19 cellular contexts compared by ENCODE assay signal in genomic region chr22:19181786-19182471, GRCh38. TPM values are rescaled to one million over a fixed set of nuclear protein-coding genes. Genes with fewer than 3 reads are reported as not detected.
DNase-seq lines count a peak whose midpoint lies in the region; ATAC-seq and TF ChIP-seq lines count a peak whose summit lies in the region.
"Had no signal": no experiment of that assay in that cellular context is flagged by ENCODE, and none has a peak within 500 bp of the region (broad histone marks: within the 10 kb centered on the region; RNA-seq: fewer than 3 reads in every experiment).

No MANE protein-coding gene starts in this region.

- H3K9me3 Mint-ChIP-seq in activated naive CD4-positive, alpha-beta T cell treated with anti-CD3 and anti-CD28 coated beads, Interleukin-2, amount 50 U/mL, for 72 hours, result no peaks in the 10 kb centered on the region
- no peaks in the 10 kb centered on the region for H3K9me3 Mint-ChIP-seq in stimulated activated naive CD8-positive, alpha-beta T cell treated with anti-CD3 and anti-CD28 coated beads, Interleukin-15, amount 100 ng/mL, for 72 hours
- H3K9me3 Mint-ChIP-seq: naive thymus-derived CD8-positive, alpha-beta T cell had no signal

- no peak for TF ChIP-seq POLR2A in Peyer's patch (IDR thresholded peaks at IDR 0.05)

- peaks cover 8% of the 10 kb centered on the region for H3K27me3 Mint-ChIP-seq in stimulated activated naive CD8-positive, alpha-beta T cell treated with anti-CD3 and anti-CD28 coated beads, Interleukin-15, amount 100 ng/mL, for 72 hours

- no peaks in the 10 kb centered on the region for H3K9me3 ChIP-seq in Peyer's patch
- H3K9me3 ChIP-seq: HAP-1, lower lobe of right lung had no signal

- H3K4me1 ChIP-seq in Peyer's patch, result peaks cover 0 to 15% (median 10%) of the 10 kb centered on the region in 4 donors

- peaks cover 38% of the 10 kb centered on the region for H3K4me1 Mint-ChIP-seq in stimulated activated naive CD8-positive, alpha-beta T cell treated with anti-CD3 and anti-CD28 coated beads, Interleukin-15, amount 100 ng/mL, for 72 hours

- H3K4me3 ChIP-seq in Peyer's patch, result no peak overlapping the region
- H3K4me3 ChIP-seq: HAP-1, lower lobe of right lung, SJSA1 had no signal

- no peak for TF ChIP-seq CTCF in Peyer's patch (IDR thresholded peaks at IDR 0.05)

- ATAC-seq in activated naive CD4-positive, alpha-beta T cell treated with anti-CD3 and anti-CD28 coated beads, Interleukin-2, amount 50 U/mL, for 72 hours, result peak in 1 of 2 donors; percentile 53
- no peak for ATAC-seq in stimulated activated naive CD8-positive, alpha-beta T cell treated with anti-CD3 and anti-CD28 coated beads, Interleukin-15, amount 100 ng/mL, for 72 hours
- ATAC-seq in Right ventricle myocardium inferior, result no peak
- ATAC-seq: esophagus mucosa; lower lobe of right lung; naive thymus-derived CD8-positive, alpha-beta T cell had no signal

- no peaks in the 10 kb centered on the region for H3K36me3 ChIP-seq in Peyer's patch
- H3K36me3 ChIP-seq: lower lobe of right lung had no signal

- H3K36me3 Mint-ChIP-seq in activated naive CD4-positive, alpha-beta T cell treated with anti-CD3 and anti-CD28 coated beads, Interleukin-2, amount 50 U/mL, for 72 hours, result no peaks in the 10 kb centered on the region
- H3K36me3 Mint-ChIP-seq: naive thymus-derived CD8-positive, alpha-beta T cell had no signal

- peak in 1 of 2 donors; percentile 84 for DNase-seq in activated naive CD4-positive, alpha-beta T cell treated with anti-CD3 and anti-CD28 coated beads, Interleukin-2, amount 50 U/mL, for 72 hours (ENCODE audit: low spot score in 2 of 2)
- no peak for DNase-seq in activated naive CD4-positive, alpha-beta T cell (lab: John Stamatoyannopoulos, UW)
- DNase-seq in RPMI7951 (ENCODE audit: low read depth), result peak; percentile 19
- DNase-seq in caudate nucleus (lab: John Stamatoyannopoulos, UW), result no peak
- peak in 1 of 2 donors; percentile 49 for DNase-seq in stimulated activated naive CD8-positive, alpha-beta T cell treated with anti-CD3 and anti-CD28 coated beads, Interleukin-15, amount 100 ng/mL, for 72 hours
- no peak for DNase-seq in Right ventricle myocardium inferior (ENCODE audit: missing footprints)
- DNase-seq in Peyer's patch, result no peak
- no peak for DNase-seq in NCI-H82 (lab: John Stamatoyannopoulos, UW)
- DNase-seq: lower lobe of right lung; naive thymus-derived CD8-positive, alpha-beta T cell; NCI-H1930; stimulated activated CD4-positive, alpha-beta T cell treated with anti-CD3 and anti-CD28 coated beads, Interleukin-12 subunit alpha, Interleukin-12 subunit beta, amount 100 ng/mL, for 4 hours; T-helper 9 cell had no signal

- H3K4me3 Mint-ChIP-seq in stimulated activated naive CD8-positive, alpha-beta T cell treated with anti-CD3 and anti-CD28 coated beads, Interleukin-15, amount 100 ng/mL, for 72 hours, result peak overlapping the region; percentile 78 to 86

- intact Hi-C loops in Right ventricle myocardium inferior (cut with DNase I), result no loop called here

- peak overlapping the region; percentile 84 to 88 for H3K27ac Mint-ChIP-seq in activated naive CD4-positive, alpha-beta T cell treated with anti-CD3 and anti-CD28 coated beads, Interleukin-2, amount 50 U/mL, for 72 hours
- H3K27ac Mint-ChIP-seq in stimulated activated naive CD8-positive, alpha-beta T cell treated with anti-CD3 and anti-CD28 coated beads, Interleukin-15, amount 100 ng/mL, for 72 hours, result peak overlapping the region; percentile 66 to 78

- H3K27me3 ChIP-seq in Peyer's patch, result no peaks in the 10 kb centered on the region
- H3K27me3 ChIP-seq: SJSA1 had no signal

- H3K27ac ChIP-seq in caudate nucleus (ENCODE audit: low read depth, low read length) (peak overlapping the region; percentile 52), Peyer's patch (no peak overlapping the region)
- H3K27ac ChIP-seq: lower lobe of right lung, SJSA1 had no signal

RNA-seq across cellular contexts. Expression of gene SLC25A1, which starts 3.4 kb away (rescaled TPM):
- total RNA-seq in activated naive CD4-positive, alpha-beta T cell treated with anti-CD3 and anti-CD28 coated beads, Interleukin-2, amount 50 U/mL, for 72 hours, result 10 to 100 TPM; 59.1 to 61.3 TPM
- total RNA-seq in RPMI7951 (2014; rRNA removed; shearing (Covaris generic)), result 58.3 and 70.0 TPM in 2 replicates
- total RNA-seq in Right ventricle myocardium inferior (28.7 TPM), Peyer's patch (100 to 1,000 TPM in 3 of 4 donors, 10 to 100 TPM in 1; 68.5 to 229 (median 185) TPM)

RNA-seq across cellular contexts. Expression of gene GSC2, which starts 31.8 kb away (rescaled TPM):
- total RNA-seq in activated naive CD4-positive, alpha-beta T cell treated with anti-CD3 and anti-CD28 coated beads, Interleukin-2, amount 50 U/mL, for 72 hours, result not detected
- total RNA-seq in RPMI7951 (2014; rRNA removed; shearing (Covaris generic)), result not detected in 2 replicates
- total RNA-seq in Right ventricle myocardium inferior (not detected), Peyer's patch (not detected)
- total RNA-seq: esophagus mucosa; glomerular endothelial cell; HT1080; lower lobe of right lung; naive thymus-derived CD8-positive, alpha-beta T cell; SJSA1; subcutaneous adipose tissue had no signal

RNA-seq across cellular contexts. Expression of gene ESS2, which starts 37.5 kb away (rescaled TPM):
- 10 to 100 TPM; 16.5 to 21.5 TPM for total RNA-seq in activated naive CD4-positive, alpha-beta T cell treated with anti-CD3 and anti-CD28 coated beads, Interleukin-2, amount 50 U/mL, for 72 hours
- 9.4 and 10.2 TPM in 2 replicates for total RNA-seq in RPMI7951 (2014; rRNA removed; shearing (Covaris generic))
- 8.8 TPM for total RNA-seq in Right ventricle myocardium inferior
- total RNA-seq in Peyer's patch, result 10 to 100 TPM; 10.1 to 36.3 (median 14.3) TPM

RNA-seq across cellular contexts. Expression of gene TSSK2, which starts 50.8 kb away (rescaled TPM):
- total RNA-seq in activated naive CD4-positive, alpha-beta T cell treated with anti-CD3 and anti-CD28 coated beads, Interleukin-2, amount 50 U/mL, for 72 hours, result not detected
- not detected in 2 replicates for total RNA-seq in RPMI7951 (2014; rRNA removed; shearing (Covaris generic))
- total RNA-seq in Right ventricle myocardium inferior (not detected), Peyer's patch (under 1 TPM in 1 of 4 donors, not detected in 3; 0.85 TPM)
- total RNA-seq: esophagus mucosa; glomerular endothelial cell; HT1080; lower lobe of right lung; naive thymus-derived CD8-positive, alpha-beta T cell; SJSA1; subcutaneous adipose tissue had no signal

RNA-seq across cellular contexts. Expression of gene DGCR2, which starts 59.7 kb away (rescaled TPM):
- 10 to 100 TPM in 1 of 2 donors, 1 to 10 TPM in 1; 9.5 to 23.6 TPM for total RNA-seq in activated naive CD4-positive, alpha-beta T cell treated with anti-CD3 and anti-CD28 coated beads, Interleukin-2, amount 50 U/mL, for 72 hours
- 24.8 and 32.0 TPM in 2 replicates for total RNA-seq in RPMI7951 (2014; rRNA removed; shearing (Covaris generic))
- total RNA-seq in Right ventricle myocardium inferior, result 29.9 TPM
- total RNA-seq in Peyer's patch, result 100 to 1,000 TPM in 1 of 4 donors, 10 to 100 TPM in 3; 49.5 to 101 (median 92.1) TPM
